8 cellular contexts compared by ENCODE assay signal in the genomic region with DNA sequence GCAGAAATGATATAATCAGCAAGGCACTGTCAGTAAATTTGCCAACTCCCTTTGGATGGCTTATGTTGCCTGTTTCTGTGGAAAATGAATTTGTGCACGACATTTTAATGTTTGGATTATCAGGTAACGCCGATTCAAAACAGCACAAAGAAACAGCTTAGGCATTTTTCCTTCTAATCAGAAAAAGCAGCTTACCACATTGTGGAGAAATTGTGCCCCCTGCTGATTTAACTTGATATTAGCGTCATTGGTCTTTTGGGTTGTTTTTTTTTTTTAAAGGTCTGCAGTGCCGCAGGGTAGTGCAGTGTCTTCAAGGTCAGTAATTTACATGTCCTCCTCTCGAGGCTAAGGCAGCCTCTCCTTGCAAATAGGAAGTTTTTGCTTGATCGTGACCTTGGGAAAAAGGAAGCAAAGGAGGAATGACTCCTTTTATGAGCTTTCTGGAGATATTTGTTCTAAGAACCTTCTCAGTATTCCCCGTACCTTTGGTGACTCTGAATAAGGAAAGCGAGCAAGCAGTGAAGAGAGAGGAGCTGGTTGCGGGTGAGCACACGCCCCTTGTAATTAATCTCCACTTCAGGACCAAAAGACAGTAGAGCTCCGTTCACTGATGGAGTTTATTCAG.
A peak's percentile ranks its signal among the peaks of the same experiment; 100 is the strongest.
DNase-seq lines count a peak whose midpoint lies in the region; ATAC-seq, FAIRE-seq and TF ChIP-seq lines count a peak whose summit lies in the region.

No MANE protein-coding gene starts in this region.

- no peak overlapping the region for H3K4me3 Mint-ChIP-seq in chondrocyte (ENCODE audit: unreplicated experiment)

- intact Hi-C loops in HepG2 (cut with micrococcal nuclease; ENCODE audit: unreplicated experiment): loop anchor here (1.0 to 5.0 kb wide), 4 partner anchors 53 to 1001 kb away; partner anchors contain the start of gene IRAK1BP1

- H3K79me2 ChIP-seq in HepG2 (ENCODE audit: insufficient read depth, low read length): no peaks in the 10 kb centered on the region

- H3K36me3 Mint-ChIP-seq in chondrocyte (ENCODE audit: low read depth): no peaks in the 10 kb centered on the region

- TF ChIP-seq EP300 in HepG2 (IDR thresholded peaks at IDR 0.05; ENCODE audit: low read depth in 2 of 2, low read length in 2 of 2): no peak
- TF ChIP-seq EP300 in HepG2 (CRISPR knock-in tag; IDR thresholded peaks at IDR 0.05; ENCODE audit: borderline replicate concordance): no peak

- H3K27me3 Mint-ChIP-seq in chondrocyte (ENCODE audit: low read depth): peaks cover 13% of the 10 kb centered on the region

- peaks cover 19% of the 10 kb centered on the region for H3K4me1 ChIP-seq in HepG2 (ENCODE audit: insufficient read depth, low read length)

- no peak for TF ChIP-seq POLR2A in HepG2 (IDR thresholded peaks at IDR 0.05; ENCODE audit: insufficient read depth in 1 of 2, low read depth in 2 of 2, low read length in 2 of 2)

- H3K9me3 Mint-ChIP-seq in chondrocyte (ENCODE audit: low read depth): no peaks in the 10 kb centered on the region

- peaks cover 0 to 8% of the 10 kb centered on the region in 2 experiments; a peak in 1 of 5 replicates for H3K27me3 ChIP-seq in HepG2 (ENCODE audit: control insufficient read depth in 1 of 2, insufficient read depth in 2 of 2, low read length in 2 of 2)

- POLR2A ChIA-PET in HepG2 (lab: Yijun Ruan, JAX): no interaction called here

- TF ChIP-seq CTCF in D721Med (IDR thresholded peaks at IDR 0.05; ENCODE audit: insufficient read depth, missing control alignments) (peak; percentile 83), chondrocyte (IDR thresholded peaks at IDR 0.05) (peak; percentile 84), HepG2 (CRISPR knock-in tag; IDR thresholded peaks at IDR 0.05) (peak; percentile 67)

- H3K9ac ChIP-seq in HepG2 (ENCODE audit: insufficient read depth, low read depth, low read length): no peak overlapping the region

- no peak overlapping the region for H3K4me3 ChIP-seq in HepG2 (replicated peaks in 1 of 3; ENCODE audit: insufficient read depth in 1 of 3, low read depth in 2 of 3, low read length in 3 of 3)

- H3K27ac ChIP-seq in HepG2 (ENCODE audit: extremely low read length, insufficient read depth, low read length): no peak overlapping the region

- peaks cover 8% of the 10 kb centered on the region for H3K4me1 Mint-ChIP-seq in chondrocyte (ENCODE audit: low read depth)

- 28% methylated on average over 12 of the region's 12 CpGs for WGBS in HepG2 (ENCODE audit: low lambda C conversion rate)

- H3K36me3 ChIP-seq in HepG2 (replicated peaks in 1 of 2; ENCODE audit: control insufficient read depth in 1 of 2, insufficient read depth in 2 of 2, low read length in 2 of 2): no peaks in the 10 kb centered on the region

- in situ Hi-C loops in HepG2 (cut with HindIII; ENCODE audit: extremely low pct_ligation_motif_present, low pct_unique_long_range_greater_than_20kb): no loop called here

- H3K27ac Mint-ChIP-seq in chondrocyte (ENCODE audit: unreplicated experiment): no peak overlapping the region

- H2AFZ ChIP-seq in HepG2 (ENCODE audit: low read length): no peak overlapping the region

- H4K20me1 ChIP-seq in HepG2 (ENCODE audit: insufficient read depth, low read length): no peaks in the 10 kb centered on the region

- CTCF ChIA-PET in HepG2 (lab: Yijun Ruan, JAX; ENCODE audit: low intra/inter-chr PET ratio, low total read pairs): interaction anchor here (3.7 kb wide), 1 partner anchor 90 kb away, joined by 20 read pairs; no protein-coding TSS in a partner anchor

- peak; percentile 51 for FAIRE-seq in D721Med (lab: Jason Lieb, UNC)
- peak; percentile 71 for FAIRE-seq in HepG2 (lab: Jason Lieb, UNC)
- FAIRE-seq in urothelium cell line (lab: Jason Lieb, UNC): no peak

- H3K9me3 ChIP-seq in HepG2 (ENCODE audit: low read length): no peaks in the 10 kb centered on the region

- peak; percentile 25 for DNase-seq in D721Med (ENCODE audit: insufficient read length, low spot score)
- DNase-seq in NAMALWA (ENCODE audit: low spot score): peak; percentile 90
- DNase-seq in RKO (ENCODE audit: low spot score): peak; percentile 79
- no peak for DNase-seq in chondrocyte (ENCODE audit: low spot score)
- peak; percentile 54 for DNase-seq in HepG2 (ENCODE audit: low spot score)
- peak; percentile 49 for DNase-seq in urothelium cell line (ENCODE audit: low spot score)

- BruUV-seq in HepG2 (replicated peaks; lab: Mats Ljungman, UMichigan): no TSS peak

- ATAC-seq in GM19324 (IDR thresholded peaks at IDR 0.05; ENCODE audit: low FRiP score, unreplicated experiment): peak; percentile 36
- peak; percentile 14; the same call in 1 of the 3 replicates for ATAC-seq in HepG2
- no peak for ATAC-seq in HG03097 (IDR thresholded peaks at IDR 0.05; ENCODE audit: low FRiP score, unreplicated experiment)

- no peak for TF ChIP-seq RAD21 in HepG2 (CRISPR knock-in tag; IDR thresholded peaks at IDR 0.05)

- H3K4me2 ChIP-seq in HepG2 (ENCODE audit: low read depth, low read length): no peak overlapping the region

TF ChIP-seq in HepG2, 621 proteins besides CTCF, POLR2A, EP300 and RAD21 (continues in another document):
- no peak for TF ChIP-seq SMAD1 (CRISPR knock-in tag; IDR thresholded peaks at IDR 0.05; ENCODE audit: borderline replicate concordance, low read depth)
- TF ChIP-seq ZNF747 (CRISPR knock-in tag; IDR thresholded peaks at IDR 0.05; ENCODE audit: borderline replicate concordance): no peak
- TF ChIP-seq, protein P1, sequence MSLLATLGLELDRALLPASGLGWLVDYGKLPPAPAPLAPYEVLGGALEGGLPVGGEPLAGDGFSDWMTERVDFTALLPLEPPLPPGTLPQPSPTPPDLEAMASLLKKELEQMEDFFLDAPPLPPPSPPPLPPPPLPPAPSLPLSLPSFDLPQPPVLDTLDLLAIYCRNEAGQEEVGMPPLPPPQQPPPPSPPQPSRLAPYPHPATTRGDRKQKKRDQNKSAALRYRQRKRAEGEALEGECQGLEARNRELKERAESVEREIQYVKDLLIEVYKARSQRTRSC (CRISPR knock-in tag; IDR thresholded peaks at IDR 0.05; ENCODE audit: low read depth): no peak
- peak; percentile 7; the same call in 1 of the 2 replicates for TF ChIP-seq SMC3 (IDR thresholded peaks at IDR 0.05; ENCODE audit: low read length)
- TF ChIP-seq ZNF75D (CRISPR knock-in tag; IDR thresholded peaks at IDR 0.05; ENCODE audit: borderline replicate concordance): no peak
- TF ChIP-seq MXD1 (CRISPR knock-in tag; IDR thresholded peaks at IDR 0.05): no peak
- TF ChIP-seq STAG1 (CRISPR knock-in tag; IDR thresholded peaks at IDR 0.05): peak; percentile 67
- TF ChIP-seq ZNF362 (CRISPR knock-in tag; IDR thresholded peaks at IDR 0.05; ENCODE audit: borderline replicate concordance): peak; percentile 87
- TF ChIP-seq, protein P2, sequence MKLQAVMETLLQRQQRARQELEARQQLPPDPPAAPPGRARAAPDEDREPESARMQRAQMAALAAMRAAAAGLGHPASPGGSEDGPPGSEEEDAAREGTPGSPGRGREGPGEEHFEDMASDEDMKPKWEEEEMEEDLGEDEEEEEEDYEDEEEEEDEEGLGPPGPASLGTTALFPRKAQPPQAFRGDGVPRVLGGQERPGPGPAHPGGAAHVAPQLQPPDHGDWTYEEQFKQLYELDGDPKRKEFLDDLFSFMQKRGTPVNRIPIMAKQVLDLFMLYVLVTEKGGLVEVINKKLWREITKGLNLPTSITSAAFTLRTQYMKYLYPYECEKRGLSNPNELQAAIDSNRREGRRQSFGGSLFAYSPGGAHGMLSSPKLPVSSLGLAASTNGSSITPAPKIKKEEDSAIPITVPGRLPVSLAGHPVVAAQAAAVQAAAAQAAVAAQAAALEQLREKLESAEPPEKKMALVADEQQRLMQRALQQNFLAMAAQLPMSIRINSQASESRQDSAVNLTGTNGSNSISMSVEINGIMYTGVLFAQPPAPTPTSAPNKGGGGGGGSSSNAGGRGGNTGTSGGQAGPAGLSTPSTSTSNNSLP (IDR thresholded peaks at IDR 0.05; ENCODE audit: low read depth, low read length): 0 out of 2 replicates have a peak, but pooled peaks have one; percentile 42
- no peak for TF ChIP-seq ZSCAN20 (CRISPR knock-in tag; IDR thresholded peaks at IDR 0.05; ENCODE audit: borderline replicate concordance)
- TF ChIP-seq ZBTB21 (CRISPR knock-in tag; IDR thresholded peaks at IDR 0.05): no peak
- no peak for TF ChIP-seq CC2D1A (CRISPR knock-in tag; IDR thresholded peaks at IDR 0.05)
- 0 out of 2 replicates have a peak, but pooled peaks have one; percentile 48 for TF ChIP-seq BRCA1 (CRISPR knock-in tag; IDR thresholded peaks at IDR 0.05)
- TF ChIP-seq HNRNPUL1 (IDR thresholded peaks at IDR 0.05; ENCODE audit: low read depth, low read length): no peak
- 0 out of 4 replicates have a peak, but pooled peaks of 1 of the 2 experiments have one; percentile 56 for TF ChIP-seq HMGXB4 (CRISPR knock-in tag; IDR thresholded peaks at IDR 0.05; ENCODE audit: borderline replicate concordance in 1 of 2, low read depth in 1 of 2)
- TF ChIP-seq HIVEP1 (CRISPR knock-in tag; IDR thresholded peaks at IDR 0.05): no peak
- TF ChIP-seq ZNF382 (CRISPR knock-in tag; IDR thresholded peaks at IDR 0.05; ENCODE audit: borderline replicate concordance): no peak
